ENCODE assay signal across 19 cellular contexts in genomic region chr17:9383828-9384227, GRCh38.
"Had no signal": no experiment of that assay in that cellular context is flagged by ENCODE, and none has a peak within 500 bp of the region (broad histone marks: within the 10 kb centered on the region; RNA-seq: fewer than 3 reads in every experiment).

No MANE protein-coding gene starts in this region.

- ATAC-seq: gastrocnemius medialis, heart right ventricle, left lobe of liver, mucosa of descending colon, natural killer cell had no signal

- DNase-seq: cortex of kidney; dorsolateral prefrontal cortex; effector CD8-positive, alpha-beta T cell; gastrocnemius medialis; heart right ventricle; hypothalamus; islet precursor cell; mammary epithelial cell; mucosa of descending colon; natural killer cell; ovary; sigmoid colon; stimulated activated CD4-positive, alpha-beta T cell treated with anti-CD3 and anti-CD28 coated beads, Interleukin-2, amount 100 ng/mL, for 24 hours; stimulated activated CD4-positive, alpha-beta T cell treated with anti-CD3 and anti-CD28 coated beads, Interleukin-4, amount 100 ng/mL, for 4 hours; stimulated activated naive CD4-positive, alpha-beta T cell; stomach; substantia nigra; transverse colon had no signal
